21 cellular contexts compared by ENCODE assay signal in the genomic region with DNA sequence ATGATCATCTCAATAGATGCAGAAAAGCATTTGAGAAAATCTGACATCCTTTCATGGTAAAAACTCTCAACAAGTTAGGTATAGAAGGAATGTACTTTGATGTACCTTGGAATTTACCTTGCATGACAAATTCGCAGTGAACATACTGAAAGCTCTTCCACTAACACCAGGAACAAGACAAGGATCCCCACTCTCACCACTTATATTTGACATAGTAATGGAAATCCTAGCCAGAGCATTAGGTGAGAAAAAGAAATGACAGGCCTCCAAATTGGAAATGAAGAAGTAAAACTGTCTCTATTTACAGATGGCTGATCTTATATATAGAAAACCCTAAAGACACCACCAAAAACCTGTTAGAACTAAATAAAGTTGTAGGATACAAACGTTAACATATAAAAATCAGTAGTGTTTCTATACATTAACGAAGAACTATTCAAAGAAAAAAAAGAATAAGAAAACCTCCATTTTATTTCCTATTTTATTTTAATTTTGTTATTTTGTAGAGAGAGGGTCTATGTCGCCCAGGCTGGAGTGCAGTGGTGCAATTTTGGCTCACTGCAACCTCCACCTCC. TPM values are rescaled to one million over a fixed set of nuclear protein-coding genes. Genes with fewer than 3 reads are reported as not detected.
DNase-seq lines count a peak whose midpoint lies in the region; ATAC-seq, FAIRE-seq and TF ChIP-seq lines count a peak whose summit lies in the region.
"Had no signal": no experiment of that assay in that cellular context is flagged by ENCODE, and none has a peak within 500 bp of the region (broad histone marks: within the 10 kb centered on the region; RNA-seq: fewer than 3 reads in every experiment).

No MANE protein-coding gene starts in this region.

- no peaks in the 10 kb centered on the region for H4K20me1 ChIP-seq in Karpas-422 (ENCODE audit: insufficient read depth, low read depth, low read length)
- no peaks in the 10 kb centered on the region for H4K20me1 ChIP-seq in GM12878 (ENCODE audit: control insufficient read depth, insufficient read depth)
- H4K20me1 ChIP-seq: BLaER1 had no signal

- H3K27me3 ChIP-seq in Karpas-422 (ENCODE audit: low read length), result no peaks in the 10 kb centered on the region
- no peaks in the 10 kb centered on the region for H3K27me3 ChIP-seq in GM12878 (replicated peaks in 1 of 2; ENCODE audit: control insufficient read depth in 2 of 2, insufficient read depth in 2 of 2, low read length in 1 of 2)
- no peaks in the 10 kb centered on the region for H3K27me3 ChIP-seq in H7 (ENCODE audit: control insufficient read depth, insufficient read depth, low read length)
- H3K27me3 ChIP-seq: BLaER1 had no signal

- H3K79me2 ChIP-seq in Karpas-422 (ENCODE audit: low read length), result no peaks in the 10 kb centered on the region
- no peaks in the 10 kb centered on the region for H3K79me2 ChIP-seq in GM12878 (ENCODE audit: control insufficient read depth, insufficient read depth, low read length)

- no peak for TF ChIP-seq EP300 in GM12878 (IDR thresholded peaks at IDR 0.05; ENCODE audit: borderline replicate concordance in 1 of 2, control insufficient read depth in 1 of 2, low read depth in 2 of 2, low read length in 2 of 2)

- H3K9me2 ChIP-seq in Karpas-422 (replicated peaks; ENCODE audit: insufficient read depth, low read length), result no peaks in the 10 kb centered on the region

- H3K9ac ChIP-seq in Karpas-422 (ENCODE audit: low read length) (no peak overlapping the region), GM12878 (ENCODE audit: control insufficient read depth, insufficient read depth, low read length) (no peak overlapping the region), kidney (ENCODE audit: low read length in 2 of 2) (no peak overlapping the region)
- H3K9ac ChIP-seq: BLaER1 had no signal

- H3K4me3 ChIP-seq in Karpas-422 (ENCODE audit: low read length) (no peak overlapping the region), GM12878 (no peak overlapping the region), H7 (ENCODE audit: insufficient read depth, low read depth, low read length) (no peak overlapping the region), kidney (ENCODE audit: low read length in 2 of 2) (no peak overlapping the region)
- H3K4me3 ChIP-seq: BLaER1, SK-N-MC had no signal

- TF ChIP-seq CTCF in GM12878 (IDR thresholded peaks at IDR 0.05 in 2 of 3, conservative IDR thresholded peaks at IDR 0.05 in 1 of 3; ENCODE audit: control insufficient read depth in 2 of 3, extremely low read depth in 1 of 3, insufficient read depth in 1 of 3, low read depth in 3 of 3, low read length in 3 of 3) (no peak), kidney (IDR thresholded peaks at IDR 0.05; ENCODE audit: borderline replicate concordance, extremely low read depth, insufficient read depth) (no peak)

- H3K9me3 ChIP-seq in Karpas-422 (ENCODE audit: low read length) (no peaks in the 10 kb centered on the region), GM12878 (replicated peaks; ENCODE audit: control insufficient read depth, insufficient read depth, low read length) (no peaks in the 10 kb centered on the region), kidney (ENCODE audit: control insufficient read depth in 1 of 2, low read length in 2 of 2) (no peaks in the 10 kb centered on the region)
- H3K9me3 ChIP-seq: BLaER1 had no signal

- CTCF ChIA-PET in GM12878 (lab: Yijun Ruan, JAX), result interaction anchor here (1.0 to 3.2 kb wide), 3 partner anchors 8 to 137 kb away, joined by 3 to 18 read pairs (median 5); no protein-coding TSS in a partner anchor

- peaks cover 33% of the 10 kb centered on the region for H3K4me1 Mint-ChIP-seq in stimulated activated memory B cell treated with anti-CD40 and anti-IgM and Interleukin-4, amounts not matched to agents 10 μg/mL and 1 μg/mL and 100 μg/mL, for 72 hours

- intact Hi-C loops in GM12878 (cut with micrococcal nuclease; ENCODE audit: unreplicated experiment), result loop anchor here (5.0 kb wide), 1 partner anchor 281 kb away; no protein-coding TSS in a partner anchor
- intact Hi-C loops in kidney (cut with DNase I), result no loop called here

- BruUV-seq in GM12878 (replicated peaks; lab: Mats Ljungman, UMichigan), result no TSS peak

- H3K4me1 ChIP-seq in Karpas-422 (ENCODE audit: low read length), result peaks cover 23% of the 10 kb centered on the region
- no peaks in the 10 kb centered on the region for H3K4me1 ChIP-seq in GM12878 (ENCODE audit: control insufficient read depth, insufficient read depth, low read length)
- no peaks in the 10 kb centered on the region for H3K4me1 ChIP-seq in kidney (ENCODE audit: control insufficient read depth in 1 of 2, insufficient read depth in 1 of 2, low read depth in 1 of 2, low read length in 2 of 2)

- no peak for TF ChIP-seq POLR2A in GM12878 (IDR thresholded peaks at IDR 0.05; ENCODE audit: low read depth, low read length)

- WGBS in GM12878 (ENCODE audit: insufficient coverage, insufficient replicate concordance, low lambda C conversion rate, missing lambda C conversion rate), result 57% methylated on average over 4 of the region's 4 CpGs

- FAIRE-seq in GM12878 (lab: Jason Lieb, UNC) (no peak), kidney (lab: Jason Lieb, UNC) (no peak)
- FAIRE-seq: RCC 7860 had no signal

- H3K27me3 Mint-ChIP-seq in stimulated activated memory B cell treated with anti-CD40 and anti-IgM and Interleukin-4, amounts not matched to agents 10 μg/mL and 1 μg/mL and 100 μg/mL, for 72 hours, result no peaks in the 10 kb centered on the region

- TF ChIP-seq RAD21 in GM12878 (IDR thresholded peaks at IDR 0.05; ENCODE audit: insufficient read depth, low read depth, low read length), result no peak

- H3K27ac Mint-ChIP-seq in stimulated activated memory B cell treated with anti-CD40 and anti-IgM and Interleukin-4, amounts not matched to agents 10 μg/mL and 1 μg/mL and 100 μg/mL, for 72 hours, result peak overlapping the region; percentile 38
- H3K27ac Mint-ChIP-seq: HFFc6 had no signal

- DNase-seq in NOMO-1 treated with DMSO at 0.1 percent for 48 hours (lab: John Stamatoyannopoulos, UW; ENCODE audit: unreplicated experiment) (peak; percentile 10), NOMO-1 treated with dmso at 0.1 percent for 144 hours (lab: John Stamatoyannopoulos, UW; ENCODE audit: unreplicated experiment) (no peak), Karpas-422 (peak; percentile 45), GM12878 (ENCODE audit: low read depth, low spot score) (no peak), H7 (no peak), kidney (no peak)
- DNase-seq in stimulated activated CD4-positive, alpha-beta T cell treated with anti-CD3 and anti-CD28 coated beads, Interleukin-4, amount 100 ng/mL, for 24 hours, result no peak
- DNase-seq: 8988T, HFFc6, IMR-90, Kasumi-1, NCI-H1417 treated with DMSO at 0.1 percent for 48 hours, NCI-H2029, NCI-H2171 treated with DMSO at 0.1 percent for 48 hours, NCI-H446 treated with DMSO at 0.1 percent for 48 hours, Right ventricle myocardium superior, T-helper 1 cell had no signal

- H3K36me3 Mint-ChIP-seq in stimulated activated memory B cell treated with anti-CD40 and anti-IgM and Interleukin-4, amounts not matched to agents 10 μg/mL and 1 μg/mL and 100 μg/mL, for 72 hours, result peaks cover 12% of the 10 kb centered on the region

- no peak overlapping the region for H2AFZ ChIP-seq in Karpas-422 (ENCODE audit: low read length)
- no peak overlapping the region for H2AFZ ChIP-seq in GM12878 (ENCODE audit: control insufficient read depth, low read depth, low read length)

- H3K9me3 Mint-ChIP-seq in stimulated activated memory B cell treated with anti-CD40 and anti-IgM and Interleukin-4, amounts not matched to agents 10 μg/mL and 1 μg/mL and 100 μg/mL, for 72 hours, result no peaks in the 10 kb centered on the region
- H3K9me3 Mint-ChIP-seq: HFFc6 had no signal

- POLR2A ChIA-PET in GM12878 (lab: Charles Lee), result interaction anchor here (0.9 to 8.6 kb wide), 5 partner anchors 12 to 121 kb away, joined by 3 to 49 read pairs (median 4); no protein-coding TSS in a partner anchor

- H3K27ac ChIP-seq in Karpas-422 (ENCODE audit: low read length) (peak overlapping the region; percentile 37; the same call in 1 of the 2 replicates), GM12878 (ENCODE audit: control insufficient read depth, insufficient read depth) (no peak overlapping the region), kidney (ENCODE audit: low read depth in 2 of 2, low read length in 2 of 2) (no peak overlapping the region)
- H3K27ac ChIP-seq: BLaER1, SK-N-MC had no signal

- SMC1A ChIA-PET in GM12878 (lab: Charles Lee; ENCODE audit: uncharacterized antibody, unreplicated experiment), result interaction anchor here (1.5 to 3.2 kb wide), 8 partner anchors 9 to 279 kb away, joined by 4 to 26 read pairs (median 8); no protein-coding TSS in a partner anchor

- peak; percentile 45 for ATAC-seq in GM12878
- ATAC-seq in stimulated activated memory B cell treated with anti-CD40 and anti-IgM and Interleukin-4, amounts not matched to agents 10 μg/mL and 1 μg/mL and 100 μg/mL, for 72 hours, result no peak

- 0 out of 2 replicates have a peak, but pooled peaks cover 5% of the 10 kb centered on the region for H3K36me3 ChIP-seq in Karpas-422 (ENCODE audit: insufficient read depth, low read length)
- peaks cover 6 to 7% of the 10 kb centered on the region in 2 experiments; a peak in 3 of 4 replicates for H3K36me3 ChIP-seq in GM12878 (ENCODE audit: control insufficient read depth in 2 of 2, insufficient read depth in 2 of 2, low read length in 1 of 2)
- H3K36me3 ChIP-seq in H7 (replicated peaks; ENCODE audit: control insufficient read depth, insufficient read depth, low read length), result peaks cover 6% of the 10 kb centered on the region
- peaks cover 7 to 10% of the 10 kb centered on the region in 2 donors for H3K36me3 ChIP-seq in kidney (ENCODE audit: control insufficient read depth in 1 of 2, insufficient read depth in 2 of 2, low read length in 2 of 2)

- no peak overlapping the region for H3K4me3 Mint-ChIP-seq in stimulated activated memory B cell treated with anti-CD40 and anti-IgM and Interleukin-4, amounts not matched to agents 10 μg/mL and 1 μg/mL and 100 μg/mL, for 72 hours
- H3K4me3 Mint-ChIP-seq: HFFc6 had no signal

- RAD21 ChIA-PET in GM12878 (lab: Charles Lee; ENCODE audit: unreplicated experiment), result interaction anchor here (0.7 to 1.7 kb wide), 4 partner anchors 12 to 1021 kb away, joined by 3 to 6 read pairs (median 4); a partner anchor contains a TSS

- H3K4me2 ChIP-seq in Karpas-422 (ENCODE audit: low read depth, low read length, poor library complexity, severe bottlenecking) (no peak overlapping the region), GM12878 (ENCODE audit: control insufficient read depth, insufficient read depth) (no peak overlapping the region)
- H3K4me2 ChIP-seq: BLaER1 had no signal

- in situ Hi-C loops in GM12878 (cut with MboI), result no loop called here

RNA-seq across cellular contexts. Expression of a gene that starts 20.0 kb away (rescaled TPM):
- 124 and 228 TPM in 2 replicates for total RNA-seq in Karpas-422 (2014; rRNA removed; shearing (Covaris generic); ENCODE audit: low replicate concordance)
- 48.5 and 48.6 TPM in 2 replicates for total RNA-seq in GM12878 (2013; cell fraction: nucleolus; rRNA removed)
- 139 and 176 TPM in 2 replicates for total RNA-seq in GM12878 (2014; rRNA removed)
- total RNA-seq in GM12878 (2014; rRNA removed; fragmentation: Illumina TruSeq; extraction: Trizol), result 102 and 105 TPM in 2 replicates
- total RNA-seq in GM12878 (2021), result 81.7 and 82.4 TPM in 2 replicates
- polyA plus RNA-seq in GM12878 (2011; ENCODE audit: low read depth), result 55.1 TPM
- 131 and 151 TPM in 2 replicates for polyA plus RNA-seq in GM12878 (2011; rRNA removed)
- polyA plus RNA-seq in GM12878 (2011; cell fraction: cytosol; rRNA removed), result 99.3 and 105 TPM in 2 replicates
- polyA plus RNA-seq in GM12878 (2011; cell fraction: nucleus; rRNA removed), result 32.1 and 46.0 TPM in 2 replicates
- 72.7 and 77.3 TPM in 2 replicates for polyA plus RNA-seq in GM12878 (2012)
- 129 and 150 TPM in 2 replicates for polyA plus RNA-seq in GM12878 (2014; fragmentation: Illumina TruSeq; extraction: Trizol)
- polyA plus RNA-seq in GM12878 (2014; fragmentation: Nextera tagmentation; extraction: Ambion mirVana), result 10 to 100 TPM; 53.0 to 69.1 TPM
- polyA plus RNA-seq in GM12878 (2014; rRNA removed), result 141 and 157 TPM in 2 replicates
- polyA plus RNA-seq in GM12878 (2016; fragmentation: Nextera tagmentation; extraction: Ambion mirVana), result 100 to 1,000 TPM; 183 to 185 TPM
- polyA minus RNA-seq in GM12878 (2011; rRNA and poly(A)+ RNA removed), result 38.9 and 49.5 TPM in 2 replicates
- polyA minus RNA-seq in GM12878 (2011; cell fraction: cytosol; rRNA and poly(A)+ RNA removed), result 17.6 and 21.7 TPM in 2 replicates
- 10.4 and 10.6 TPM in 2 replicates for polyA minus RNA-seq in GM12878 (2011; cell fraction: nucleus; rRNA and poly(A)+ RNA removed)
- total RNA-seq in H7 (2014; rRNA removed; shearing (Covaris generic)), result 119 and 138 TPM in 2 replicates
- 102 TPM for total RNA-seq in kidney
- polyA plus RNA-seq in kidney (ENCODE audit: insufficient read depth, low read depth, low replicate concordance), result 163 TPM

RNA-seq across cellular contexts. Expression of a gene that starts 26.9 kb away (rescaled TPM):
- total RNA-seq in Karpas-422 (2014; rRNA removed; shearing (Covaris generic); ENCODE audit: low replicate concordance), result 99.1 and 185 TPM in 2 replicates
- 68.2 and 72.6 TPM in 2 replicates for total RNA-seq in GM12878 (2013; cell fraction: nucleolus; rRNA removed)
- total RNA-seq in GM12878 (2014; rRNA removed) (493 and 526 TPM in 2 replicates), GM12878 (2014; rRNA removed; fragmentation: Illumina TruSeq; extraction: Trizol) (470 and 509 TPM in 2 replicates), GM12878 (2021) (389 and 402 TPM in 2 replicates), kidney (46.4 TPM)
- 175 TPM for polyA plus RNA-seq in GM12878 (2011; ENCODE audit: low read depth)
- polyA plus RNA-seq in GM12878 (2011; rRNA removed) (565 and 738 TPM in 2 replicates), GM12878 (2014; fragmentation: Illumina TruSeq; extraction: Trizol) (459 and 487 TPM in 2 replicates), GM12878 (2014; fragmentation: Nextera tagmentation; extraction: Ambion mirVana) (100 to 1,000 TPM; 651 to 694 TPM), GM12878 (2014; rRNA removed) (464 and 516 TPM in 2 replicates), GM12878 (2016; fragmentation: Nextera tagmentation; extraction: Ambion mirVana) (100 to 1,000 TPM; 568 to 618 TPM), kidney (ENCODE audit: insufficient read depth, low read depth, low replicate concordance) (48.2 TPM)
- 683 and 744 TPM in 2 replicates for polyA plus RNA-seq in GM12878 (2011; cell fraction: cytosol; rRNA removed)
- polyA plus RNA-seq in GM12878 (2011; cell fraction: nucleus; rRNA removed), result 317 and 447 TPM in 2 replicates
- 215 and 236 TPM in 2 replicates for polyA plus RNA-seq in GM12878 (2012)
- polyA minus RNA-seq in GM12878 (2011; rRNA and poly(A)+ RNA removed), result 328 and 409 TPM in 2 replicates
- 236 and 284 TPM in 2 replicates for polyA minus RNA-seq in GM12878 (2011; cell fraction: cytosol; rRNA and poly(A)+ RNA removed)
- 83.2 and 141 TPM in 2 replicates for polyA minus RNA-seq in GM12878 (2011; cell fraction: nucleus; rRNA and poly(A)+ RNA removed)
- total RNA-seq in H7 (2014; rRNA removed; shearing (Covaris generic)), result 294 and 304 TPM in 2 replicates

RNA-seq across cellular contexts. Expression of a gene that starts 34.0 kb away (rescaled TPM):
- total RNA-seq in Karpas-422 (2014; rRNA removed; shearing (Covaris generic); ENCODE audit: low replicate concordance), result 12.5 and 26.8 TPM in 2 replicates
- total RNA-seq in GM12878 (2013; cell fraction: nucleolus; rRNA removed), result 65.8 and 72.7 TPM in 2 replicates
- total RNA-seq in GM12878 (2014; rRNA removed) (16.5 and 19.6 TPM in 2 replicates), GM12878 (2014; rRNA removed; fragmentation: Illumina TruSeq; extraction: Trizol) (19.3 and 19.8 TPM in 2 replicates), GM12878 (2021) (41.1 and 41.4 TPM in 2 replicates), kidney (67.9 TPM)
- 8.5 TPM for polyA plus RNA-seq in GM12878 (2011; ENCODE audit: low read depth)
- polyA plus RNA-seq in GM12878 (2011; rRNA removed) (89.4 and 94.7 TPM in 2 replicates), GM12878 (2014; fragmentation: Illumina TruSeq; extraction: Trizol) (26.4 and 29.3 TPM in 2 replicates), GM12878 (2014; fragmentation: Nextera tagmentation; extraction: Ambion mirVana) (10 to 100 TPM; 11.5 to 15.4 TPM), GM12878 (2014; rRNA removed) (13.5 and 17.8 TPM in 2 replicates), GM12878 (2016; fragmentation: Nextera tagmentation; extraction: Ambion mirVana) (10 to 100 TPM; 59.5 to 59.8 TPM), kidney (ENCODE audit: insufficient read depth, low read depth, low replicate concordance) (19.9 TPM)
- polyA plus RNA-seq in GM12878 (2011; cell fraction: cytosol; rRNA removed), result 34.4 and 52.3 TPM in 2 replicates
- 38.5 and 57.8 TPM in 2 replicates for polyA plus RNA-seq in GM12878 (2011; cell fraction: nucleus; rRNA removed)
- polyA plus RNA-seq in GM12878 (2012), result 9.9 and 13.1 TPM in 2 replicates
- 64.4 and 105 TPM in 2 replicates for polyA minus RNA-seq in GM12878 (2011; rRNA and poly(A)+ RNA removed)
- 9.4 and 16.5 TPM in 2 replicates for polyA minus RNA-seq in GM12878 (2011; cell fraction: cytosol; rRNA and poly(A)+ RNA removed)
- polyA minus RNA-seq in GM12878 (2011; cell fraction: nucleus; rRNA and poly(A)+ RNA removed), result 15.5 and 20.8 TPM in 2 replicates
- 25.1 and 27.5 TPM in 2 replicates for total RNA-seq in H7 (2014; rRNA removed; shearing (Covaris generic))

Comparison
In these comparisons a context has a peak if more than half of its experiments do, and no peak if none do; other contexts are left out.
1. DNase-seq: peak in NOMO-1 treated with DMSO at 0.1 percent for 48 hours (single experiment) and Karpas-422 (single experiment); none in NOMO-1 treated with dmso at 0.1 percent for 144 hours (single experiment), GM12878 (single experiment), H7 (single experiment), kidney (single experiment) and stimulated activated CD4-positive, alpha-beta T cell treated with anti-CD3 and anti-CD28 coated beads, Interleukin-4, amount 100 ng/mL, for 24 hours (single experiment).